25 cellular contexts compared by ENCODE assay signal in genomic region chr19:42065051-42065450, GRCh38. TPM values are rescaled to one million over a fixed set of nuclear protein-coding genes. Genes with fewer than 3 reads are reported as not detected.
"Had no signal": no experiment of that assay in that cellular context is flagged by ENCODE, and none has a peak within 500 bp of the region (broad histone marks: within the 10 kb centered on the region; RNA-seq: fewer than 3 reads in every experiment).

No MANE protein-coding gene starts in this region.

- DNase-seq: dermis blood vessel endothelial cell; dorsolateral prefrontal cortex; effector CD4-positive, alpha-beta T cell; effector memory CD4-positive, alpha-beta T cell; foreskin keratinocyte; hypothalamus; immature natural killer cell; islet precursor cell; left colon; left ventricle myocardium superior; lower lobe of right lung; mesenchymal stem cell; mucosa of descending colon; naive B cell had no signal

- ATAC-seq: foreskin keratinocyte, gastroesophageal sphincter, heart left ventricle, left colon, left lobe of liver, left ventricle myocardium superior, lower lobe of right lung, mucosa of descending colon had no signal

- H2AFZ ChIP-seq: hepatocyte had no signal

- H3K27me3 ChIP-seq: gastroesophageal sphincter had no signal

- H3K36me3 ChIP-seq: heart left ventricle, lower lobe of right lung had no signal

- FAIRE-seq: colon, endothelial cell of umbilical vein, frontal cortex had no signal

- H3K4me3 ChIP-seq: coronary artery, esophagus muscularis mucosa, gastroesophageal sphincter, heart left ventricle, hepatocyte, lower lobe of right lung, mucosa of descending colon had no signal

- H3K4me1 ChIP-seq: foreskin keratinocyte, lower lobe of right lung had no signal

- H3K79me2 ChIP-seq: hepatocyte had no signal

- H3K9me3 ChIP-seq: esophagus muscularis mucosa, gastroesophageal sphincter, heart left ventricle, lower lobe of right lung, mucosa of descending colon had no signal

- H3K4me2 ChIP-seq: hepatocyte had no signal

- H3K27ac ChIP-seq: coronary artery, esophagus muscularis mucosa, foreskin keratinocyte, gastroesophageal sphincter, heart left ventricle, hepatocyte, lower lobe of right lung had no signal

RNA-seq across cellular contexts. Expression of gene GRIK5, which starts 5.0 kb away (rescaled TPM):
- total RNA-seq: fibroblast of villous mesenchyme, lung microvascular endothelial cell had no signal
- polyA plus RNA-seq: immature natural killer cell had no signal
